23 cellular contexts compared by ENCODE assay signal in the genomic region with DNA sequence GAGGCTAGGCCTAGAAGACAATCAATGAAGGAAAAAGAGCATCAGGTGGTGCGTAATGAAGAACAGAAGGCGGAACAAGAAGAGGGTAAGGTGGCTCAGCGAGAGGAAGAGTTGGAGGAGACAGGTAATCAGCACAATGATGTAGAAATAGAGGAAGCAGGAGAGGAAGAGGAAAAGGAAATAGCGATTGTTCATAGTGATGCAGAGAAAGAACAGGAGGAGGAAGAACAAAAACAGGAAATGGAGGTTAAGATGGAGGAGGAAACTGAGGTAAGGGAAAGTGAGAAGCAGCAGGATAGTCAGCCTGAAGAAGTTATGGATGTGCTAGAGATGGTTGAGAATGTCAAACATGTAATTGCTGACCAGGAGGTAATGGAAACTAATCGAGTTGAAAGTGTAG.
"Had no signal": no experiment of that assay in that cellular context is flagged by ENCODE, and none has a peak within 500 bp of the region (broad histone marks: within the 10 kb centered on the region; RNA-seq: fewer than 3 reads in every experiment).

No MANE protein-coding gene starts in this region.

- H3K4me2 ChIP-seq: hepatocyte had no signal

- FAIRE-seq: frontal cortex, small intestine had no signal

- H3K4me3 ChIP-seq: esophagus muscularis mucosa, hepatocyte, left lung, lung, testis, uterus had no signal

- H2AFZ ChIP-seq: hepatocyte, parathyroid adenoma had no signal

- H3K27ac ChIP-seq: esophagus muscularis mucosa, hepatocyte, parathyroid adenoma, testis, uterus, WERI-Rb-1 had no signal

- H3K9me3 ChIP-seq: esophagus muscularis mucosa, left lung, testis, uterus had no signal

- H3K9ac ChIP-seq: parathyroid adenoma had no signal

- H3K27me3 ChIP-seq: esophagus muscularis mucosa, hepatocyte, left lung, testis, uterus had no signal

- ATAC-seq: left lung; sciatic nerve; stimulated activated naive B cell treated with anti-CD40 and anti-IgM and Interleukin-4, amounts not matched to agents 10 μg/mL and 1 μg/mL and 100 μg/mL, for 72 hours had no signal

- DNase-seq: activated CD4-positive, alpha-beta T cell treated with anti-CD3 and anti-CD28 coated beads for 1 hour; activated CD4-positive, alpha-beta T cell treated with anti-CD3 and anti-CD28 coated beads, Interleukin-2, amount 50 U/mL, for 1 hour; activated gamma-delta T cell; activated naive CD4-positive, alpha-beta T cell treated with anti-CD3 and anti-CD28 coated beads, Interleukin-2, amount 50 U/mL, for 16 hours; anterior cingulate cortex; effector CD8-positive, alpha-beta T cell; glutamatergic neuron; immature natural killer cell; left lung; natural killer cell; small intestine; stimulated activated CD4-positive, alpha-beta T cell treated with anti-CD3 and anti-CD28 coated beads, Interleukin-2, amount 100 ng/mL, for 24 hours; stimulated activated naive B cell treated with anti-CD40 and anti-IgM and Interleukin-4, amounts not matched to agents 10 μg/mL and 1 μg/mL and 100 μg/mL, for 72 hours; testis; trophoblast cell; uterus; WERI-Rb-1 had no signal
